ENCODE assay signal across 13 cellular contexts in genomic region chr4:123833156-123833555, GRCh38.
A peak's percentile ranks its signal among the peaks of the same experiment; 100 is the strongest.
DNase-seq lines count a peak whose midpoint lies in the region; ATAC-seq, FAIRE-seq and TF ChIP-seq lines count a peak whose summit lies in the region.
"Had no signal": no experiment of that assay in that cellular context is flagged by ENCODE, and none has a peak within 500 bp of the region (broad histone marks: within the 10 kb centered on the region; RNA-seq: fewer than 3 reads in every experiment).

No MANE protein-coding gene starts in this region.

- ATAC-seq in GM21737 (IDR thresholded peaks at IDR 0.05; ENCODE audit: unreplicated experiment) (no peak), HG03159 (IDR thresholded peaks at IDR 0.05; ENCODE audit: unreplicated experiment) (no peak), GM18505 (IDR thresholded peaks at IDR 0.05; ENCODE audit: unreplicated experiment) (no peak)
- ATAC-seq: GM12878; naive thymus-derived CD8-positive, alpha-beta T cell had no signal

- no peaks in the 10 kb centered on the region for H4K20me1 ChIP-seq in osteoblast (ENCODE audit: insufficient read depth, low read length)

- CTCF ChIA-PET in A673 (lab: Charles Lee), result no interaction called here

- POLR2A ChIA-PET in A673 (lab: Charles Lee; ENCODE audit: low non-redundant PET), result no interaction called here

- H2AFZ ChIP-seq in osteoblast (ENCODE audit: low read length), result no peak overlapping the region

- intact Hi-C loops in A673 (cut with micrococcal nuclease; ENCODE audit: unreplicated experiment), result loop anchor here (5.0 kb wide), 1 partner anchor 199 kb away; no protein-coding TSS in a partner anchor

- no peak for FAIRE-seq in GM12891 (lab: Jason Lieb, UNC)
- FAIRE-seq: GM12878 had no signal

- no peak for TF ChIP-seq POLR2A in GM12891 (IDR thresholded peaks at IDR 0.05; ENCODE audit: low read depth, low read length)
- no peak for TF ChIP-seq POLR2A in GM18505 (IDR thresholded peaks at IDR 0.05; ENCODE audit: borderline replicate concordance, extremely low read depth, insufficient read depth, insufficient read length)

- no peak for TF ChIP-seq CTCF in A673 (conservative IDR thresholded peaks at IDR 0.05; ENCODE audit: low read depth, low read length)
- no peak for TF ChIP-seq CTCF in osteoblast (IDR thresholded peaks at IDR 0.05; ENCODE audit: extremely low read depth, low read depth, low read length)

- H3K79me2 ChIP-seq in osteoblast (ENCODE audit: insufficient read depth, low read length), result no peaks in the 10 kb centered on the region

- H3K9me3 ChIP-seq in A673 (ENCODE audit: low read depth, low read length, poor library complexity, severe bottlenecking), result no peaks in the 10 kb centered on the region
- H3K9me3 ChIP-seq in osteoblast (ENCODE audit: low read depth, low read length), result no peaks in the 10 kb centered on the region

- DNase-seq in A673 (ENCODE audit: low spot score), result peak; percentile 59
- DNase-seq in RPMI7951 (ENCODE audit: low read depth), result peak; percentile 55
- DNase-seq in epithelial cell of prostate (ENCODE audit: low read depth, low spot score), result no peak
- peak; percentile 67 for DNase-seq in osteoblast (ENCODE audit: insufficient read length, low spot score, missing footprints)
- no peak for DNase-seq in GM12891 (ENCODE audit: insufficient read length, low spot score)
- DNase-seq: GOT3; naive thymus-derived CD8-positive, alpha-beta T cell; stimulated activated CD4-positive, alpha-beta T cell treated with anti-CD3 and anti-CD28 coated beads, Interleukin-12 subunit alpha, Interleukin-12 subunit beta, amount 100 ng/mL, for 4 hours had no signal

- peak overlapping the region; percentile 65 for H3K4me2 ChIP-seq in osteoblast (ENCODE audit: insufficient read depth, low read length)

- H3K27ac ChIP-seq in A673 (ENCODE audit: low read depth, low read length, poor library complexity, severe bottlenecking) (peak overlapping the region; percentile 61), epithelial cell of prostate (peak overlapping the region; percentile 84), osteoblast (ENCODE audit: low read depth, low read length) (peak overlapping the region; percentile 92)

- H3K4me3 ChIP-seq in A673 (ENCODE audit: low read depth, low read length, poor library complexity, severe bottlenecking) (no peak overlapping the region), osteoblast (ENCODE audit: insufficient read depth, low read length) (no peak overlapping the region)
- H3K4me3 ChIP-seq: GM12878, MG63 had no signal

- no TSS peak for BruUV-seq in A673 (replicated peaks; lab: Mats Ljungman, UMichigan)

- H3K4me1 ChIP-seq in A673 (ENCODE audit: insufficient read depth, low read length, poor library complexity, severe bottlenecking) (peaks cover 36% of the 10 kb centered on the region), osteoblast (ENCODE audit: insufficient read depth, low read length) (peaks cover 21% of the 10 kb centered on the region)

- no peaks in the 10 kb centered on the region for H3K27me3 ChIP-seq in A673 (replicated peaks; ENCODE audit: insufficient read depth, low read depth, low read length, poor library complexity)
- no peaks in the 10 kb centered on the region for H3K27me3 ChIP-seq in osteoblast (ENCODE audit: insufficient read depth, low read length)
- H3K27me3 ChIP-seq: MG63 had no signal

- H3K36me3 ChIP-seq in A673 (ENCODE audit: insufficient read depth, low read length, poor library complexity, severe bottlenecking) (no peaks in the 10 kb centered on the region), osteoblast (ENCODE audit: insufficient read depth, low read length) (no peaks in the 10 kb centered on the region)
- H3K36me3 ChIP-seq: MG63 had no signal

TF ChIP-seq in GM12891, 5 proteins besides CTCF, POLR2A, EP300 and RAD21:
- TF ChIP-seq TAF1 (IDR thresholded peaks at IDR 0.05; ENCODE audit: low read depth, low read length), result no peak
- TF ChIP-seq PAX5 (IDR thresholded peaks at IDR 0.05; ENCODE audit: insufficient read depth, low read length, severe bottlenecking), result no peak
- TF ChIP-seq POLR2AphosphoS5 (IDR thresholded peaks at IDR 0.05; ENCODE audit: low read depth, low read length), result no peak
- no peak for TF ChIP-seq POU2F2 (IDR thresholded peaks at IDR 0.05; ENCODE audit: low read depth, low read length)
- TF ChIP-seq SPI1 (IDR thresholded peaks at IDR 0.05; ENCODE audit: low read depth, low read length), result no peak

Comparison
In these comparisons a context has a peak if more than half of its experiments do, and no peak if none do; other contexts are left out.
1. DNase-seq: peak in A673 (single experiment), RPMI7951 (single experiment) and osteoblast (single experiment); none in epithelial cell of prostate (single experiment) and GM12891 (single experiment).
2. Peak in every context shown above with its lines, with median percentiles within 50 percentile points of each other: H3K27ac ChIP-seq.